ENCODE assay signal across 11 cellular contexts in genomic region chr18:78192044-78192443, GRCh38.
DNase-seq lines count a peak whose midpoint lies in the region.
"Had no signal": no experiment of that assay in that cellular context is flagged by ENCODE, and none has a peak within 500 bp of the region (broad histone marks: within the 10 kb centered on the region; RNA-seq: fewer than 3 reads in every experiment).

No MANE protein-coding gene starts in this region.

- H3K27ac Mint-ChIP-seq in activated CD4-positive, alpha-beta T cell treated with anti-CD3 and anti-CD28 coated beads, Interleukin-2, amount 10 ng/mL, durations not matched to agents 24 days and 14 days = no peak overlapping the region

- intact Hi-C loops in activated CD4-positive, alpha-beta T cell treated with anti-CD3 and anti-CD28 coated beads, Interleukin-2, amount 10 ng/mL, durations not matched to agents 24 days and 14 days (cut with micrococcal nuclease) = no loop called here

- H3K9me3 Mint-ChIP-seq in activated CD4-positive, alpha-beta T cell treated with anti-CD3 and anti-CD28 coated beads, Interleukin-2, amount 10 ng/mL, durations not matched to agents 24 days and 14 days = peaks cover 11% of the 10 kb centered on the region

- DNase-seq in NCI-H146 treated with DMSO at 0.1 percent for 48 hours (lab: John Stamatoyannopoulos, UW; ENCODE audit: unreplicated experiment) = peak; percentile 15
- no peak for DNase-seq in NCI-H146 (lab: John Stamatoyannopoulos, UW)
- DNase-seq in RKO (ENCODE audit: low spot score) = peak; percentile 11
- DNase-seq in kidney tubule cell (ENCODE audit: low spot score) = peak; percentile 83
- DNase-seq in ureter (ENCODE audit: low spot score) = peak; percentile 65
- DNase-seq in T1000 (lab: John Stamatoyannopoulos, UW) = no peak
- no peak for DNase-seq in cerebellar cortex (ENCODE audit: low spot score)
- no peak for DNase-seq in activated CD4-positive, alpha-beta T cell treated with anti-CD3 and anti-CD28 coated beads, Interleukin-2, amount 10 ng/mL, durations not matched to agents 24 days and 14 days
- DNase-seq: DND-41, OCI-M1, transverse colon had no signal

- no peaks in the 10 kb centered on the region for H3K4me1 Mint-ChIP-seq in activated CD4-positive, alpha-beta T cell treated with anti-CD3 and anti-CD28 coated beads, Interleukin-2, amount 10 ng/mL, durations not matched to agents 24 days and 14 days

- H3K36me3 Mint-ChIP-seq in activated CD4-positive, alpha-beta T cell treated with anti-CD3 and anti-CD28 coated beads, Interleukin-2, amount 10 ng/mL, durations not matched to agents 24 days and 14 days (ENCODE audit: low read depth) = no peaks in the 10 kb centered on the region

- no peak overlapping the region for H3K4me3 Mint-ChIP-seq in activated CD4-positive, alpha-beta T cell treated with anti-CD3 and anti-CD28 coated beads, Interleukin-2, amount 10 ng/mL, durations not matched to agents 24 days and 14 days

- H3K27me3 Mint-ChIP-seq in activated CD4-positive, alpha-beta T cell treated with anti-CD3 and anti-CD28 coated beads, Interleukin-2, amount 10 ng/mL, durations not matched to agents 24 days and 14 days = no peaks in the 10 kb centered on the region

Comparison
In these comparisons a context has a peak if more than half of its experiments do, and no peak if none do; other contexts are left out.
1. DNase-seq: peak in NCI-H146 treated with DMSO at 0.1 percent for 48 hours (single experiment), RKO (single experiment), kidney tubule cell (single experiment) and ureter (single experiment); none in NCI-H146 (single experiment), T1000 (single experiment), cerebellar cortex (single experiment) and activated CD4-positive, alpha-beta T cell treated with anti-CD3 and anti-CD28 coated beads, Interleukin-2, amount 10 ng/mL, durations not matched to agents 24 days and 14 days (single experiment).